In the genomic region with DNA sequence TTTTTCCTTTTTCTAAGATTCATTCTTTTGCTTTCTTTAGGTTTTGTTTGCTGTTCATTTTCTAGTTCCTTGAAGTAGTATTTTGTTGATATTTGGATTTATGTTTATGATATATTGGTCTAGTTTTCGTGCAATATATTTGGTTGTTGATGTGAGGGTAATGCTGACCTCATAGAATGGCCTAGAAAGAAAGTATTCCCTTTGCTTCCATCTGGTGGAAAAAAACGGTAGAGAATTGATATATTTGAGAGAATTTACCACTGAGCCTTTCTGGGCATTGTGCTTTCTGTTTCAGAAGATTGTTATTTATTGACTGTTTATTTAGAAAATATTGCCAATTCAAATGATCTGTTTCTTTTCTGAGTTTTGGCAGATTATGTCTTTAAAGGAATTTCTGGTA, we compare ENCODE assay signal across 1 cellular context.
TF ChIP-seq lines count a peak whose summit lies in the region.

No MANE protein-coding gene starts in this region.

TF ChIP-seq in WTC11, 78 proteins besides CTCF, POLR2A, EP300 and RAD21 (continued from another document):
- TF ChIP-seq, protein P1, sequence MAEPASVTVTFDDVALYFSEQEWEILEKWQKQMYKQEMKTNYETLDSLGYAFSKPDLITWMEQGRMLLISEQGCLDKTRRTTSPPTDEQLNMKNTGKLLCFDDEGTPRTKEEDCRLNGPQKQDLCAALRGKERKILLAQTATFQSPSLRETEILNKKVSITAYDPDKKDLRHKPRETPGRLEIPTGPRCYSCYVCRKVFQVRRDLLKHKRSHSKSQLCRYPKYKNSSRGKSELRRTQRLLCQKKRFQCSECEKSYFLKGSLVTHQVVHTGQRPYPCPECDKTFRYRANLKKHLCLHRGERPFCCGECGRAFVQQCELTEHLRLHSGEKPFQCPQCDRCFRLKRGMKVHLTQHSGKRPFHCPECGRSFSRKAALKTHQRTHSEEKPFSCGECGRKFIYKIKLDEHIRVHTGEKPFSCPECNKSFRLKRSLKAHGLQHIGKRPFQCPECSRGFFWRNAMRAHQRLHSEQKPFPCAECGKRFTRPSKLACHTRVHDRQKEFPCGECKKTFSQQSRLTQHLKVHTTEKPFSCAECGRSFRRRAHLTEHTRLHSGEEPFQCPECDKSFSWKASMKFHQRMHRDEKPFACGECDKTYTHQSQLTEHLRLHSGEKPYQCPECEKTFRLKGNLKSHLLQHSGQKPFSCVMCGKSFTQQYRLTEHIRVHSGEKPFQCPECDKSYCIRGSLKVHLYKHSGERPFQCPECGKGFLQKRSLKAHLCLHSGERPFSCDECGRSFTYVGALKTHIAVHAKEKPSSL (CRISPR knock-in tag; conservative IDR thresholded peaks at IDR 0.05) = no peak
- TF ChIP-seq ZNF423 (CRISPR knock-in tag; IDR thresholded peaks at IDR 0.05) (no peak), KAT7 (CRISPR knock-in tag; IDR thresholded peaks at IDR 0.05; ENCODE audit: borderline replicate concordance) (no peak), JUN (CRISPR knock-in tag; IDR thresholded peaks at IDR 0.05) (no peak)
TF ChIP-seq in WTC11: peak in this region for 0.
